In the genomic region with DNA sequence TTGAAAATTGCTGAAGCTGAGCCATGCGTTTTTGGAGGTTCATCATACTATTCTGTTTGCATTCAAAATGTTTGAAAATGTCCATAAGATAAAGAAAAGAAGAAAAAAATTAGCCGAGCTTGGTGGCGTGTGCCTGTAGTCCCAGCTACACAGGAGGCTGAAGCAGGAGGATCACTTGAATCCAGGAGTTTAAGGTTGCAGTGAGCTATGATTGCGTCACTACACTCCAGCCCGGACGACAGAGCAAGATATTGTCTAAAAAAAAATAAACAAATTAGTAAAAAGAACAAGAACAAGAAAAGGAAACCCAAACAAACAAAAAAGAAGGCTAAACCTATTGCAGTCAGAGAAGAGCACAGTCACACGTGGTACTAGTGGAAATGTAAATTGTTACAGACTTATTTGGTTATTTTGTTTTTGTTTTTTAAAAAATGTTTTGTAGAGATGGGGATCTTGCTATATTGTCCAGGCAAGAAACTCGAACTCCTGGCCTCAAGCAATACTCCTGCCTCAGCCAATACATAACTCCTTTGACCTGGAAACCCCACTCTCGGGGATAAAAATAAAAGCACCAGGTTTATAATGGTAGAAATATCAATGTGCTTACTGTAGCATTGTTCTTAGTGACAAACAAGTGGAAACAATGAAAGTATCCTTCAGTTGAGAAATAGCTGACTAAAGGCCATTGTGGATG, we compare ENCODE assay signal across 23 cellular contexts. TPM values are rescaled to one million over a fixed set of nuclear protein-coding genes. Genes with fewer than 3 reads are reported as not detected.
"Had no signal": no experiment of that assay in that cellular context is flagged by ENCODE, and none has a peak within 500 bp of the region (broad histone marks: within the 10 kb centered on the region; RNA-seq: fewer than 3 reads in every experiment).

No MANE protein-coding gene starts in this region.

- H3K27me3 ChIP-seq: MG63, SJSA1 had no signal

- H3K36me3 ChIP-seq: MG63, SJSA1 had no signal

- H3K4me3 Mint-ChIP-seq: IgD-negative memory B cell had no signal

- H3K27ac Mint-ChIP-seq: IgD-negative memory B cell had no signal

- H3K4me3 ChIP-seq: MG63, SJSA1, SK-N-MC had no signal

- DNase-seq: KBM-7, MG63, NCI-H1092, NCI-H1105 treated with DMSO at 0.1 percent for 48 hours, NCI-H1417 treated with DMSO at 0.1 percent for 48 hours, NCI-H146, NCI-H1694 treated with DMSO at 0.1 percent for 48 hours, NCI-H1930, NCI-H2081, NCI-H2107, NCI-H2227 treated with DMSO at 0.1 percent for 48 hours, NCI-H524, NCI-H526 treated with DMSO at 0.1 percent for 48 hours, NCI-H748 treated with DMSO at 0.1 percent for 48 hours, Right ventricle myocardium superior, RPMI8226, SIG-M5 had no signal

- H3K9me3 ChIP-seq: MG63, SJSA1 had no signal

- H3K27ac ChIP-seq: HL-60, SJSA1, SK-N-MC had no signal

RNA-seq across cellular contexts. Expression of gene ERN2, which starts 11.6 kb away (rescaled TPM):
- total RNA-seq: LHCN-M2, NCI-H460, Right ventricle myocardium superior, SJSA1 had no signal
- polyA plus RNA-seq: IgD-negative memory B cell had no signal

RNA-seq across cellular contexts. Expression of gene CHP2, which starts 30.2 kb away (rescaled TPM):
- total RNA-seq: LHCN-M2, NCI-H460, Right ventricle myocardium superior, SJSA1 had no signal
- polyA plus RNA-seq: IgD-negative memory B cell had no signal
